Comparison of ENCODE assay signal across 13 cellular contexts in genomic region chr3:167066977-167067843, GRCh38.
A peak's percentile ranks its signal among the peaks of the same experiment; 100 is the strongest.
DNase-seq lines count a peak whose midpoint lies in the region; ATAC-seq and TF ChIP-seq lines count a peak whose summit lies in the region.
"Had no signal": no experiment of that assay in that cellular context is flagged by ENCODE, and none has a peak within 500 bp of the region (broad histone marks: within the 10 kb centered on the region; RNA-seq: fewer than 3 reads in every experiment).

No MANE protein-coding gene starts in this region.

- H3K4me1 ChIP-seq in HAP-1, result no peaks in the 10 kb centered on the region
- H3K4me1 ChIP-seq in stomach, result peaks cover 0 to 12% (median 5%) of the 10 kb centered on the region in 4 donors

- WGBS in stomach, 5 donors, result 16 to 26% (median 19%) methylated on average over 6 of the region's 6 CpGs

- no peak for TF ChIP-seq POLR2A in stomach (IDR thresholded peaks at IDR 0.05)

- no peak for TF ChIP-seq CTCF in retinal pigment epithelial cell (conservative IDR thresholded peaks at IDR 0.05; ENCODE audit: low read depth, low read length)
- TF ChIP-seq CTCF in stomach (IDR thresholded peaks at IDR 0.05), result no peak

- no peaks in the 10 kb centered on the region for H3K27me3 ChIP-seq in HAP-1 (ENCODE audit: low read depth)
- no peaks in the 10 kb centered on the region for H3K27me3 ChIP-seq in stomach

- ATAC-seq in GM21515 (IDR thresholded peaks at IDR 0.05; ENCODE audit: unreplicated experiment), result no peak
- ATAC-seq: natural killer cell treated with Interleukin-12 subunit alpha and Interleukin-12 subunit beta and Interleukin-15 and Interleukin-18, amount 100 ng/mL, for 72 hours; Panc1 had no signal

- in situ Hi-C loops in HAP-1 (cut with MboI; ENCODE audit: low sequenced_read_pairs), result no loop called here

- intact Hi-C loops in stomach (cut with DNase I; ENCODE audit: low total_unique reads), result no loop called here

- no peak overlapping the region for H3K9ac ChIP-seq in SK-N-MC (ENCODE audit: insufficient read length)

- H3K36me3 ChIP-seq in HAP-1 (replicated peaks), result no peaks in the 10 kb centered on the region
- H3K36me3 ChIP-seq in SK-N-MC (ENCODE audit: insufficient read depth, low read length), result no peaks in the 10 kb centered on the region
- H3K36me3 ChIP-seq in stomach, result no peaks in the 10 kb centered on the region

- DNase-seq in HAP-1 (ENCODE audit: low spot score in 2 of 2), result peak; percentile 59 to 87
- peak; percentile 85 to 92 for DNase-seq in NCI-H2081 (lab: John Stamatoyannopoulos, UW)
- DNase-seq in SK-N-MC (ENCODE audit: low read depth, low spot score), result peak; percentile 98
- DNase-seq in retinal pigment epithelial cell (ENCODE audit: low read depth), result peak; percentile 7
- DNase-seq in stomach, result no peak
- no peak for DNase-seq in activated T-cell treated with anti-CD3 and anti-CD28 coated beads for 4 hours
- DNase-seq: activated CD4-positive, alpha-beta memory T cell treated with anti-CD3 and anti-CD28 coated beads, Interleukin-2, amount 10 ng/mL, durations not matched to agents 7 days and 5 days; activated gamma-delta T cell treated with Interleukin-2 at 50 U/mL for 16 hours; foreskin melanocyte; NCI-H1048 had no signal

- no peaks in the 10 kb centered on the region for H3K9me3 ChIP-seq in HAP-1
- no peaks in the 10 kb centered on the region for H3K9me3 ChIP-seq in SK-N-MC (ENCODE audit: low read depth, low read length)
- no peaks in the 10 kb centered on the region for H3K9me3 ChIP-seq in stomach

- H3K4me3 ChIP-seq in HAP-1, result no peak overlapping the region
- peak overlapping the region; percentile 62 for H3K4me3 ChIP-seq in SK-N-MC
- no peak overlapping the region for H3K4me3 ChIP-seq in retinal pigment epithelial cell (ENCODE audit: low read length)
- H3K4me3 ChIP-seq in stomach, result no peak overlapping the region

- H3K27ac ChIP-seq in SK-N-MC (peak overlapping the region; percentile 77), stomach (no peak overlapping the region)

- no peak for TF ChIP-seq EP300 in stomach (IDR thresholded peaks at IDR 0.05)

Comparison
In these comparisons a context has a peak if more than half of its experiments do, and no peak if none do; other contexts are left out.
1. DNase-seq: peak in HAP-1 (2 of 2), NCI-H2081 (2 of 2), SK-N-MC (single experiment) and retinal pigment epithelial cell (single experiment); none in stomach (single experiment) and activated T-cell treated with anti-CD3 and anti-CD28 coated beads for 4 hours (single experiment).